ENCODE assay signal across 31 cellular contexts in the genomic region with DNA sequence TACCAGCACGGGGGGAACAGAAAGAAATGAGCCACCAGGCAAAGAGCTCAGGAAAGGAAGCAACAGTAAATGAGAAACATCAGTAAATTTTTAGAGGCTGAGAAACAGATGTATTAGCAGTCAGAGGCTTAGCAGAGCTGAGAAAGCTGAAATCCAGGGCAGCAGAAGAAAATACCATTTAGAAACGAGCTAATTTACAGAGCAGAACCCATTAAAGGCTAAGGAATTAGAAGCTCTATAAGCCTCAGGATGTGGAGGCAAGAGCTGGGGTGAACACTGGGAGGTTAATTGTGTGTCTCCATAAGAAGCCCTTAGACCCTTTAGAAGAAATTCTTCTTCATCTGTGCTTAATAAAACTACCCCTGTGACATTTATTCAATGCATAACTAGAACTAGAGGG.
"Had no signal": no experiment of that assay in that cellular context is flagged by ENCODE, and none has a peak within 500 bp of the region (broad histone marks: within the 10 kb centered on the region; RNA-seq: fewer than 3 reads in every experiment).

No MANE protein-coding gene starts in this region.

- H3K4me2 ChIP-seq: SK-N-SH had no signal

- H3K27ac ChIP-seq: ascending aorta, cardiac muscle cell, SJCRH30 had no signal

- H3K9me2 ChIP-seq: SK-N-SH had no signal

- DNase-seq: activated B cell treated with CpG ODN at 0.5 μM for 24 hours; activated CD4-positive, alpha-beta T cell treated with anti-CD3 and anti-CD28 coated beads for 4 hours; activated CD4-positive, CD25-positive, alpha-beta regulatory T cell treated with anti-CD3 and anti-CD28 coated beads, Interleukin-2, amount 50 U/mL, for 72 hours; activated CD8-positive, alpha-beta T cell treated with anti-CD3 and anti-CD28 coated beads for 36 hours; activated effector memory CD4-positive, alpha-beta T cell treated with anti-CD3 and anti-CD28 coated beads, Interleukin-2, amount 50 U/mL, for 16 hours; activated naive CD4-positive, alpha-beta T cell; activated naive CD8-positive, alpha-beta T cell treated with anti-CD3 and anti-CD28 coated beads, Interleukin-2, amount 10 ng/mL, durations not matched to agents 7 days and 5 days; activated T-cell treated with anti-CD3 and anti-CD28 coated beads, Interleukin-2, amount 50 U/mL, for 1 hour; activated T-cell treated with anti-CD3 and anti-CD28 coated beads, Interleukin-2, amount 50 U/mL, for 72 hours; amygdala; NCI-H1092 treated with DMSO at 0.1 percent for 48 hours; NCI-H1417; NCI-H187 treated with DMSO at 0.1 percent for 48 hours; NCI-H2081; NCI-H2171 treated with DMSO at 0.1 percent for 48 hours; NCI-H2227 treated with DMSO at 0.1 percent for 48 hours; NCI-H446; NCI-H510A treated with DMSO at 0.1 percent for 48 hours; NCI-H526 treated with DMSO at 0.1 percent for 48 hours; NCI-H774; SHP77; SJCRH30; SK-N-SH had no signal

- H3K9me3 ChIP-seq: ascending aorta, SJCRH30, SK-N-SH had no signal

- H3K4me3 ChIP-seq: ascending aorta, cardiac muscle cell, SJCRH30 had no signal

- ATAC-seq: activated CD8-positive, alpha-beta T cell treated with anti-CD3 and anti-CD28 coated beads for 36 hours; activated T-cell treated with anti-CD3 and anti-CD28 coated beads, Interleukin-2, amount 50 U/mL, for 72 hours; activated T-helper 17 cell treated with anti-CD3 and anti-CD28 coated beads, Interleukin-2, amount 50 U/mL, for 72 hours; Panc1 had no signal

- H3K9me3 Mint-ChIP-seq: activated B cell treated with CpG ODN at 0.5 μM for 24 hours; activated CD8-positive, alpha-beta T cell treated with anti-CD3 and anti-CD28 coated beads for 36 hours; activated naive CD4-positive, alpha-beta T cell treated with anti-CD3 and anti-CD28 coated beads, Interleukin-2, amount 50 U/mL, for 24 hours; activated naive CD8-positive, alpha-beta T cell treated with anti-CD3 and anti-CD28 coated beads, Interleukin-2, amount 10 ng/mL, durations not matched to agents 7 days and 5 days; activated T-cell treated with anti-CD3 and anti-CD28 coated beads, Interleukin-2, amount 50 U/mL, for 72 hours; activated T-helper 17 cell treated with anti-CD3 and anti-CD28 coated beads, Interleukin-2, amount 50 U/mL, for 72 hours; central memory CD8-positive, alpha-beta T cell; T-helper 1 cell treated with Interleukin-12 subunit alpha and Interleukin-12 subunit beta and Interleukin-4 antibody, amounts not matched to agents 30 μg/mL and 1 μg/mL, for 36 hours; T-helper 2 cell treated with Interferon-gamma antibody and Interleukin-4, amounts not matched to agents 5 μg/mL and 100 μg/mL, for 36 hours had no signal

- H3K4me1 ChIP-seq: ascending aorta, SJCRH30 had no signal

- H3K27me3 Mint-ChIP-seq: activated B cell treated with CpG ODN at 0.5 μM for 24 hours; activated CD8-positive, alpha-beta T cell treated with anti-CD3 and anti-CD28 coated beads for 36 hours; activated T-helper 17 cell treated with anti-CD3 and anti-CD28 coated beads, Interleukin-2, amount 50 U/mL, for 72 hours; central memory CD8-positive, alpha-beta T cell had no signal

- H3K4me1 Mint-ChIP-seq: activated B cell treated with CpG ODN at 0.5 μM for 24 hours; activated naive CD4-positive, alpha-beta T cell treated with anti-CD3 and anti-CD28 coated beads, Interleukin-2, amount 50 U/mL, for 24 hours; activated naive CD8-positive, alpha-beta T cell treated with anti-CD3 and anti-CD28 coated beads, Interleukin-2, amount 10 ng/mL, durations not matched to agents 7 days and 5 days; activated T-helper 17 cell treated with anti-CD3 and anti-CD28 coated beads, Interleukin-2, amount 50 U/mL, for 72 hours; central memory CD8-positive, alpha-beta T cell had no signal

- H3K9ac ChIP-seq: SK-N-SH had no signal

- H3K4me3 Mint-ChIP-seq: activated B cell treated with CpG ODN at 0.5 μM for 24 hours; activated CD8-positive, alpha-beta T cell treated with anti-CD3 and anti-CD28 coated beads for 36 hours; activated naive CD4-positive, alpha-beta T cell treated with anti-CD3 and anti-CD28 coated beads, Interleukin-2, amount 50 U/mL, for 24 hours; activated naive CD8-positive, alpha-beta T cell treated with anti-CD3 and anti-CD28 coated beads, Interleukin-2, amount 10 ng/mL, durations not matched to agents 7 days and 5 days; activated T-cell treated with anti-CD3 and anti-CD28 coated beads, Interleukin-2, amount 50 U/mL, for 72 hours; activated T-helper 17 cell treated with anti-CD3 and anti-CD28 coated beads, Interleukin-2, amount 50 U/mL, for 72 hours; central memory CD8-positive, alpha-beta T cell; T-helper 1 cell treated with Interleukin-12 subunit alpha and Interleukin-12 subunit beta and Interleukin-4 antibody, amounts not matched to agents 30 μg/mL and 1 μg/mL, for 36 hours; T-helper 2 cell treated with Interferon-gamma antibody and Interleukin-4, amounts not matched to agents 5 μg/mL and 100 μg/mL, for 36 hours had no signal

- H3K36me3 ChIP-seq: ascending aorta, cardiac muscle cell, SJCRH30 had no signal

- H3K27me3 ChIP-seq: ascending aorta, cardiac muscle cell, SJCRH30 had no signal

- H3K27ac Mint-ChIP-seq: activated B cell treated with CpG ODN at 0.5 μM for 24 hours; activated CD8-positive, alpha-beta T cell treated with anti-CD3 and anti-CD28 coated beads for 36 hours; activated naive CD4-positive, alpha-beta T cell treated with anti-CD3 and anti-CD28 coated beads, Interleukin-2, amount 50 U/mL, for 24 hours; activated naive CD8-positive, alpha-beta T cell treated with anti-CD3 and anti-CD28 coated beads, Interleukin-2, amount 10 ng/mL, durations not matched to agents 7 days and 5 days; activated T-cell treated with anti-CD3 and anti-CD28 coated beads, Interleukin-2, amount 50 U/mL, for 72 hours; activated T-helper 17 cell treated with anti-CD3 and anti-CD28 coated beads, Interleukin-2, amount 50 U/mL, for 72 hours; T-helper 1 cell treated with Interleukin-12 subunit alpha and Interleukin-12 subunit beta and Interleukin-4 antibody, amounts not matched to agents 30 μg/mL and 1 μg/mL, for 36 hours; T-helper 2 cell treated with Interferon-gamma antibody and Interleukin-4, amounts not matched to agents 5 μg/mL and 100 μg/mL, for 36 hours had no signal

- H3K36me3 Mint-ChIP-seq: activated naive CD4-positive, alpha-beta T cell treated with anti-CD3 and anti-CD28 coated beads, Interleukin-2, amount 50 U/mL, for 24 hours; activated naive CD8-positive, alpha-beta T cell treated with anti-CD3 and anti-CD28 coated beads, Interleukin-2, amount 10 ng/mL, durations not matched to agents 7 days and 5 days had no signal
